21 cellular contexts compared by ENCODE assay signal in genomic region chr10:31584098-31584631, GRCh38.
DNase-seq lines count a peak whose midpoint lies in the region; ATAC-seq, FAIRE-seq and TF ChIP-seq lines count a peak whose summit lies in the region.
"Had no signal": no experiment of that assay in that cellular context is flagged by ENCODE, and none has a peak within 500 bp of the region (broad histone marks: within the 10 kb centered on the region; RNA-seq: fewer than 3 reads in every experiment).

No MANE protein-coding gene starts in this region.

- no peak overlapping the region for H2BK120ac ChIP-seq in H1 (replicated peaks; ENCODE audit: low read depth, low read length)

- H3K79me2 ChIP-seq in Loucy (ENCODE audit: insufficient read depth, low read length): no peaks in the 10 kb centered on the region
- no peaks in the 10 kb centered on the region for H3K79me2 ChIP-seq in H1 (ENCODE audit: control insufficient read depth in 1 of 2, insufficient read depth in 2 of 2, low read length in 2 of 2)
- H3K79me2 ChIP-seq in PC-9 (ENCODE audit: low read depth): no peaks in the 10 kb centered on the region

- H3K27me3 Mint-ChIP-seq in mesothelial cell of epicardium (ENCODE audit: low read depth): no peaks in the 10 kb centered on the region
- H3K27me3 Mint-ChIP-seq in stimulated activated naive CD8-positive, alpha-beta T cell treated with anti-CD3 and anti-CD28 coated beads, Interleukin-15, amount 100 ng/mL, for 72 hours: peaks cover 25% of the 10 kb centered on the region

- ATAC-seq in stimulated activated naive CD8-positive, alpha-beta T cell treated with anti-CD3 and anti-CD28 coated beads, Interleukin-15, amount 100 ng/mL, for 72 hours: no peak
- ATAC-seq: activated CD8-positive, alpha-beta T cell treated with anti-CD3 and anti-CD28 coated beads for 36 hours; foreskin keratinocyte; natural killer cell treated with Interleukin-12 subunit alpha and Interleukin-12 subunit beta and Interleukin-15 and Interleukin-18, amount 100 ng/mL, for 72 hours; stimulated activated memory B cell treated with anti-CD40 and anti-IgM and Interleukin-4, amounts not matched to agents 10 μg/mL and 1 μg/mL and 100 μg/mL, for 72 hours; T-helper 17 cell had no signal

- H3K79me1 ChIP-seq in H1 (ENCODE audit: low read depth, low read length): no peaks in the 10 kb centered on the region

- no peaks in the 10 kb centered on the region for H3K23me2 ChIP-seq in H1 (ENCODE audit: low read depth, low read length)

- no peak overlapping the region for H3K23ac ChIP-seq in H1 (ENCODE audit: insufficient read length)

- peak; percentile 9 for DNase-seq in CD1c-positive myeloid dendritic cell (ENCODE audit: extremely low spot score)
- no peak for DNase-seq in H1 (ENCODE audit: low read depth in 1 of 2, low spot score in 2 of 2)
- no peak for DNase-seq in mesothelial cell of epicardium (ENCODE audit: low spot score in 2 of 2, unreplicated experiment in 2 of 2)
- DNase-seq in cerebellum (ENCODE audit: low spot score): no peak
- no peak for DNase-seq in stimulated activated naive CD8-positive, alpha-beta T cell treated with anti-CD3 and anti-CD28 coated beads, Interleukin-15, amount 100 ng/mL, for 72 hours
- no peak for DNase-seq in RCC 7860 (ENCODE audit: low spot score)
- no peak for DNase-seq in PC-9
- DNase-seq: activated B cell treated with CpG ODN at 0.5 μM for 24 hours; activated CD8-positive, alpha-beta T cell treated with anti-CD3 and anti-CD28 coated beads for 36 hours; CD4-positive, alpha-beta memory T cell; DMS153; foreskin keratinocyte; NCI-H1436; NCI-H774; T-helper 17 cell had no signal

- H2AFZ ChIP-seq in Loucy (ENCODE audit: low read length) (peak overlapping the region; percentile 68), H1 (ENCODE audit: low read length) (0 out of 2 replicates have a peak overlapping the region, but pooled peaks have one; percentile 85), PC-9 (no peak overlapping the region)

- POLR2A ChIA-PET in H1 (lab: Charles Lee; ENCODE audit: partially characterized antibody): interaction anchor here (1.1 to 1.4 kb wide), 2 partner anchors 17 to 176 kb away, joined by 3 to 7 read pairs; no protein-coding TSS in a partner anchor
- POLR2A ChIA-PET in PC-9 (lab: Charles Lee; ENCODE audit: unreplicated experiment): interaction anchor here (1.9 kb wide), 1 partner anchor 553 kb away, joined by 12 read pairs; the partner anchor contains the start of gene ZNF438

- H3K4me3 ChIP-seq in Loucy (ENCODE audit: low read length, poor library complexity, severe bottlenecking) (no peak overlapping the region), H1 (ENCODE audit: extremely low read depth in 1 of 4, insufficient read depth in 2 of 4, low read depth in 3 of 4, low read length in 4 of 4) (no peak overlapping the region), PC-9 (no peak overlapping the region)
- H3K4me3 ChIP-seq: adrenal gland, breast epithelium, HAP-1 had no signal

- no peak for TF ChIP-seq RAD21 in H1 (IDR thresholded peaks at IDR 0.05 in 1 of 2, conservative IDR thresholded peaks at IDR 0.05 in 1 of 2; ENCODE audit: low read depth in 2 of 2, low read length in 2 of 2)

- H3K56ac ChIP-seq in H1 (replicated peaks; ENCODE audit: insufficient read length, low read depth, low read length): no peak overlapping the region

- no peak overlapping the region for H4K5ac ChIP-seq in H1 (ENCODE audit: insufficient read length, low read depth, low read length)

- H2BK5ac ChIP-seq in H1 (ENCODE audit: low read depth, low read length): no peak overlapping the region

- H3K36me3 ChIP-seq in Loucy (ENCODE audit: insufficient read depth, low read length) (no peaks in the 10 kb centered on the region), H1 (ENCODE audit: control insufficient read depth in 2 of 4, insufficient read depth in 4 of 4, low read length in 3 of 4) (no peaks in the 10 kb centered on the region), PC-9 (ENCODE audit: low read depth) (no peaks in the 10 kb centered on the region)
- H3K36me3 ChIP-seq: adrenal gland, breast epithelium, HAP-1 had no signal

- H3F3A ChIP-seq in Loucy (ENCODE audit: low read depth) (no peaks in the 10 kb centered on the region), PC-9 (ENCODE audit: insufficient read depth, low read depth) (no peaks in the 10 kb centered on the region)

- no peak overlapping the region for H2BK15ac ChIP-seq in H1 (ENCODE audit: low read length)

- FAIRE-seq in H1 (lab: Jason Lieb, UNC): no peak
- no peak for FAIRE-seq in RCC 7860 (lab: Jason Lieb, UNC)

- intact Hi-C loops in PC-9 (cut with micrococcal nuclease; ENCODE audit: unreplicated experiment): no loop called here

- BruUV-seq in PC-9 (replicated peaks; lab: Mats Ljungman, UMichigan): no TSS peak

- peak overlapping the region; percentile 87 for H4K8ac ChIP-seq in H1 (ENCODE audit: extremely low read depth, insufficient read depth, low read length)

- TF ChIP-seq CTCF in Loucy (conservative IDR thresholded peaks at IDR 0.05; ENCODE audit: low read length): no peak
- no peak for TF ChIP-seq CTCF in H1 (IDR thresholded peaks at IDR 0.05; ENCODE audit: control extremely low read depth in 1 of 3, insufficient read depth in 1 of 3, low read depth in 1 of 3, low read length in 3 of 3)
- no peak for TF ChIP-seq CTCF in mesothelial cell of epicardium (IDR thresholded peaks at IDR 0.05; ENCODE audit: unreplicated experiment)
- no peak for TF ChIP-seq CTCF in PC-9 (conservative IDR thresholded peaks at IDR 0.05)

- no peak overlapping the region for H2BK20ac ChIP-seq in H1 (ENCODE audit: low read length)

- H3K27ac ChIP-seq in H1 (ENCODE audit: low read depth, low read length) (no peak overlapping the region), PC-9 (no peak overlapping the region)
- H3K27ac ChIP-seq: foreskin keratinocyte had no signal

- H3K4me1 Mint-ChIP-seq in mesothelial cell of epicardium: peaks cover 33% of the 10 kb centered on the region
- peaks cover 16% of the 10 kb centered on the region for H3K4me1 Mint-ChIP-seq in stimulated activated naive CD8-positive, alpha-beta T cell treated with anti-CD3 and anti-CD28 coated beads, Interleukin-15, amount 100 ng/mL, for 72 hours
- H3K4me1 Mint-ChIP-seq: T-helper 17 cell had no signal

- H2AK5ac ChIP-seq in H1 (ENCODE audit: low read depth, low read length): no peak overlapping the region

- no peak overlapping the region for H2BK12ac ChIP-seq in H1 (ENCODE audit: low read depth, low read length)

- H3K4me2 ChIP-seq in Loucy (ENCODE audit: low read depth, low read length, poor library complexity, severe bottlenecking) (no peak overlapping the region), H1 (ENCODE audit: insufficient read depth in 1 of 2, low read depth in 2 of 2, low read length in 2 of 2) (no peak overlapping the region), PC-9 (no peak overlapping the region)

- no peak overlapping the region for H4K91ac ChIP-seq in H1 (replicated peaks; ENCODE audit: insufficient read length, low read length)

- TF ChIP-seq EP300 in H1 (IDR thresholded peaks at IDR 0.05; ENCODE audit: borderline replicate concordance in 1 of 2, low read depth in 2 of 2, low read length in 2 of 2): no peak

- H3K9me3 Mint-ChIP-seq in mesothelial cell of epicardium: peaks cover 9% of the 10 kb centered on the region
- H3K9me3 Mint-ChIP-seq in stimulated activated naive CD8-positive, alpha-beta T cell treated with anti-CD3 and anti-CD28 coated beads, Interleukin-15, amount 100 ng/mL, for 72 hours: no peaks in the 10 kb centered on the region
- H3K9me3 Mint-ChIP-seq: activated CD8-positive, alpha-beta T cell treated with anti-CD3 and anti-CD28 coated beads for 36 hours; natural killer cell treated with Interleukin-12 subunit alpha and Interleukin-12 subunit beta and Interleukin-15 and Interleukin-18, amount 100 ng/mL, for 72 hours; stimulated activated memory B cell treated with anti-CD40 and anti-IgM and Interleukin-4, amounts not matched to agents 10 μg/mL and 1 μg/mL and 100 μg/mL, for 72 hours had no signal

- H3K9me2 ChIP-seq in Loucy (replicated peaks; ENCODE audit: low read depth, low read length): no peaks in the 10 kb centered on the region
- no peaks in the 10 kb centered on the region for H3K9me2 ChIP-seq in PC-9 (ENCODE audit: insufficient read depth)

- H3K27ac Mint-ChIP-seq in mesothelial cell of epicardium: peak overlapping the region; percentile 25
- no peak overlapping the region for H3K27ac Mint-ChIP-seq in stimulated activated naive CD8-positive, alpha-beta T cell treated with anti-CD3 and anti-CD28 coated beads, Interleukin-15, amount 100 ng/mL, for 72 hours
- H3K27ac Mint-ChIP-seq: activated B cell treated with CpG ODN at 0.5 μM for 24 hours; activated CD8-positive, alpha-beta T cell treated with anti-CD3 and anti-CD28 coated beads for 36 hours; CD4-positive, alpha-beta memory T cell; natural killer cell treated with Interleukin-12 subunit alpha and Interleukin-12 subunit beta and Interleukin-15 and Interleukin-18, amount 100 ng/mL, for 72 hours; stimulated activated memory B cell treated with anti-CD40 and anti-IgM and Interleukin-4, amounts not matched to agents 10 μg/mL and 1 μg/mL and 100 μg/mL, for 72 hours; T-helper 17 cell had no signal

- WGBS in H1 (ENCODE audit: extremely low coverage in 1 of 2, insufficient coverage in 1 of 2, insufficient read length in 1 of 2, insufficient replicate concordance in 2 of 2, low coverage in 1 of 2, low lambda C conversion rate in 2 of 2, missing lambda C conversion rate in 1 of 2), 2 experiments: 82% methylated on average over 5 of the region's 12 CpGs; no CpG with 5 or more reads in 1 of the 2 experiments

- H3K9ac ChIP-seq in Loucy (ENCODE audit: low read depth, low read length, poor library complexity, severe bottlenecking) (no peak overlapping the region), H1 (replicated peaks in 1 of 4; ENCODE audit: extremely low read depth in 1 of 4, low read depth in 3 of 4, low read length in 3 of 4) (no peak overlapping the region)

- CTCF ChIA-PET in H1 (lab: Charles Lee; ENCODE audit: partially characterized antibody) (interaction anchor here (1.0 to 1.6 kb wide), 2 partner anchors 12 to 15 kb away, joined by 3 to 5 read pairs; no protein-coding TSS in a partner anchor), PC-9 (lab: Charles Lee) (no interaction called here)

- no peaks in the 10 kb centered on the region for H3K36me3 Mint-ChIP-seq in mesothelial cell of epicardium
- H3K36me3 Mint-ChIP-seq: CD4-positive, alpha-beta memory T cell; natural killer cell treated with Interleukin-12 subunit alpha and Interleukin-12 subunit beta and Interleukin-15 and Interleukin-18, amount 100 ng/mL, for 72 hours; stimulated activated memory B cell treated with anti-CD40 and anti-IgM and Interleukin-4, amounts not matched to agents 10 μg/mL and 1 μg/mL and 100 μg/mL, for 72 hours had no signal

- no peak overlapping the region for H3K4ac ChIP-seq in H1 (replicated peaks; ENCODE audit: insufficient read length, low read depth, low read length)

- H3K4me3 Mint-ChIP-seq in mesothelial cell of epicardium: no peak overlapping the region
- H3K4me3 Mint-ChIP-seq in stimulated activated naive CD8-positive, alpha-beta T cell treated with anti-CD3 and anti-CD28 coated beads, Interleukin-15, amount 100 ng/mL, for 72 hours: no peak overlapping the region
- H3K4me3 Mint-ChIP-seq: activated B cell treated with CpG ODN at 0.5 μM for 24 hours; activated CD8-positive, alpha-beta T cell treated with anti-CD3 and anti-CD28 coated beads for 36 hours; CD4-positive, alpha-beta memory T cell; natural killer cell treated with Interleukin-12 subunit alpha and Interleukin-12 subunit beta and Interleukin-15 and Interleukin-18, amount 100 ng/mL, for 72 hours; stimulated activated memory B cell treated with anti-CD40 and anti-IgM and Interleukin-4, amounts not matched to agents 10 μg/mL and 1 μg/mL and 100 μg/mL, for 72 hours; T-helper 17 cell had no signal

- H3K4me1 ChIP-seq in Loucy (ENCODE audit: insufficient read depth, low read length, poor library complexity, severe bottlenecking) (peaks cover 2% of the 10 kb centered on the region), H1 (replicated peaks in 1 of 4; ENCODE audit: control insufficient read depth in 3 of 4, insufficient read depth in 4 of 4, low read length in 3 of 4) (peaks cover 0 to 10% (median 2%) of the 10 kb centered on the region in 4 experiments; a peak in 2 of 7 replicates), PC-9 (replicated peaks; ENCODE audit: insufficient read depth) (peaks cover 18% of the 10 kb centered on the region)
- H3K4me1 ChIP-seq: breast epithelium, foreskin keratinocyte, HAP-1 had no signal

- no peaks in the 10 kb centered on the region for H3K27me3 ChIP-seq in Loucy (ENCODE audit: insufficient read depth, low read length, poor library complexity, severe bottlenecking)
- H3K27me3 ChIP-seq in H1 (replicated peaks in 1 of 4; ENCODE audit: control insufficient read depth in 3 of 4, extremely low read depth in 1 of 4, insufficient read depth in 3 of 4, low read length in 3 of 4): no peaks in the 10 kb centered on the region
- H3K27me3 ChIP-seq in PC-9 (ENCODE audit: insufficient read depth, low read depth): no peaks in the 10 kb centered on the region
- H3K27me3 ChIP-seq: adrenal gland, breast epithelium, foreskin keratinocyte had no signal

- no peaks in the 10 kb centered on the region for H4K20me1 ChIP-seq in Loucy (ENCODE audit: insufficient read depth, low read length, poor library complexity, severe bottlenecking)
- no peaks in the 10 kb centered on the region for H4K20me1 ChIP-seq in H1 (replicated peaks in 1 of 2; ENCODE audit: control insufficient read depth in 1 of 2, insufficient read depth in 2 of 2, low read length in 2 of 2)
- H4K20me1 ChIP-seq in PC-9 (ENCODE audit: insufficient read depth): no peaks in the 10 kb centered on the region

- H3K9me3 ChIP-seq in Loucy (ENCODE audit: insufficient read depth, low read depth, low read length) (no peaks in the 10 kb centered on the region), H1 (ENCODE audit: insufficient read depth in 2 of 2, low read depth in 1 of 2, low read length in 1 of 2) (no peaks in the 10 kb centered on the region; a peak in 1 of 4 replicates), PC-9 (ENCODE audit: insufficient read depth, low read depth) (no peaks in the 10 kb centered on the region)
- H3K9me3 ChIP-seq: adrenal gland, breast epithelium, HAP-1 had no signal

- no peak overlapping the region for H3K14ac ChIP-seq in H1 (ENCODE audit: insufficient read length)

- H3K18ac ChIP-seq in H1 (ENCODE audit: extremely low read depth, low read length): peak overlapping the region; percentile 19; the same call in 1 of the 2 replicates

- no peak for TF ChIP-seq POLR2A in H1 (IDR thresholded peaks at IDR 0.05; ENCODE audit: control extremely low read depth in 1 of 2, low read depth in 2 of 2, low read length in 2 of 2)
